ENCODE assay signal across 8 cellular contexts in the genomic region with DNA sequence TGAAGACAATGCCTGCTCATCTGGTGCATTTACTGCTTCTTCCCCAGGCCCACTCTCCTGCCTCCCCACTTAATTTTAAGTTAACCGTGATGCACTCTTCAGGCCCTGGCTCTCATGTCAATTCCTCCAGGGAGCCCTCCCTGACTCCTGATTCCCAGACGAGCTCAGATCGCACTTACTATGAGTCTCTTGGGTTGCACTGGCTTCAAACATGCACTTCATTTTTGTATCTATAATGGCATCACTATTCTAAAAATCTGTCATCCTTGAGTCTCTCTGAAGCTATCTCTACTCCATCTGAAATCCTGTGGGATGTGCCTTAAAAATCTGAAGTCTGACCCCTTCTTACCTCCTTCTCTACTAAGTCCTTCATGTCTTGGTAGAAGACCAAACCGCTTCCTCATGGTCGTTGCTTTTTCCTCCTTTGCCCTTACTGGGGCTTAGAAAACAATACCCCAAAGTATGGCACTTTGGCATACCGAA. TPM values are rescaled to one million over a fixed set of nuclear protein-coding genes. Genes with fewer than 3 reads are reported as not detected.
DNase-seq lines count a peak whose midpoint lies in the region; TF ChIP-seq lines count a peak whose summit lies in the region.

No MANE protein-coding gene starts in this region.

- no peak overlapping the region; the same call in 1 of the 2 replicates for H3K9ac ChIP-seq in MM.1S (ENCODE audit: low read length)

- H3K27me3 Mint-ChIP-seq in nephron progenitor cell (ENCODE audit: low read depth, poor library complexity), result no peaks in the 10 kb centered on the region

- H3K27ac ChIP-seq in C4-2B (peak overlapping the region; percentile 26), MM.1S (ENCODE audit: low read length) (peak overlapping the region; percentile 52; the same call in 1 of the 2 replicates), cingulate gyrus (ENCODE audit: low read depth, low read length) (peak overlapping the region; percentile 92)

- H4K20me1 ChIP-seq in MM.1S (ENCODE audit: insufficient read depth, low read length), result no peaks in the 10 kb centered on the region

- H3K36me3 ChIP-seq in MM.1S (replicated peaks; ENCODE audit: insufficient read depth, low read length), result peaks cover 14% of the 10 kb centered on the region

- no peaks in the 10 kb centered on the region for H3K9me2 ChIP-seq in MM.1S (replicated peaks; ENCODE audit: insufficient read depth, low read length)

- no peak for TF ChIP-seq CTCF in C4-2B (conservative IDR thresholded peaks at IDR 0.05)
- no peak for TF ChIP-seq CTCF in MM.1S (IDR thresholded peaks at IDR 0.05; ENCODE audit: low read length)
- TF ChIP-seq CTCF in nephron progenitor cell (IDR thresholded peaks at IDR 0.05), result no peak

- peaks cover 50% of the 10 kb centered on the region for H3F3A ChIP-seq in MM.1S (ENCODE audit: insufficient read depth, low read length)

- H2AFZ ChIP-seq in MM.1S (ENCODE audit: low read length), result no peak overlapping the region

- peak overlapping the region; percentile 14 for H3K27ac Mint-ChIP-seq in nephron progenitor cell

- H3K9me3 Mint-ChIP-seq in nephron progenitor cell, result no peaks in the 10 kb centered on the region

- H3K79me2 ChIP-seq in MM.1S (ENCODE audit: low read length), result peaks cover 44% of the 10 kb centered on the region

- H3K27me3 ChIP-seq in MM.1S (replicated peaks; ENCODE audit: insufficient read depth, low read length), result no peaks in the 10 kb centered on the region

- peaks cover 47% of the 10 kb centered on the region for H3K4me1 ChIP-seq in MM.1S (ENCODE audit: low read length)

- H3K36me3 Mint-ChIP-seq in nephron progenitor cell (ENCODE audit: low read depth), result no peaks in the 10 kb centered on the region

- H3K4me2 ChIP-seq in MM.1S (ENCODE audit: low read depth, low read length), result peak overlapping the region; percentile 57

- DNase-seq in MM.1S, result no peak
- no peak for DNase-seq in nephron progenitor cell
- no peak for DNase-seq in NCI-H748 treated with DMSO at 0.1 percent for 48 hours (lab: John Stamatoyannopoulos, UW)
- DNase-seq in D341Med (ENCODE audit: low spot score), result no peak
- no peak for DNase-seq in occipital lobe (lab: John Stamatoyannopoulos, UW)
- DNase-seq in epidermal melanocyte (ENCODE audit: insufficient read length, low spot score), result no peak

- H3K4me3 Mint-ChIP-seq in nephron progenitor cell, result peak overlapping the region; percentile 70

- H3K4me3 ChIP-seq in MM.1S (ENCODE audit: low read length), result 0 out of 2 replicates have a peak overlapping the region, but pooled peaks have one; percentile 5

- no peaks in the 10 kb centered on the region for H3K9me3 ChIP-seq in MM.1S (replicated peaks; ENCODE audit: insufficient read depth, low read length)

- peaks cover 53% of the 10 kb centered on the region for H3K4me1 Mint-ChIP-seq in nephron progenitor cell

RNA-seq across cellular contexts. Expression of a gene that starts 24.7 kb away (rescaled TPM):
- total RNA-seq in occipital lobe, result not detected

RNA-seq across cellular contexts. Expression of a gene that starts 57.3 kb away (rescaled TPM):
- 66.9 TPM for total RNA-seq in occipital lobe

Comparison
In these comparisons a context has a peak if more than half of its experiments do, and no peak if none do; other contexts are left out.
1. H3K27ac ChIP-seq: peak in every context shown above with its lines; median percentile 92 in cingulate gyrus; 52 in MM.1S; 26 in C4-2B.